In genomic region chr12:20212658-20213387, GRCh38 we compare ENCODE assay signal across 9 cellular contexts.
DNase-seq lines count a peak whose midpoint lies in the region; TF ChIP-seq lines count a peak whose summit lies in the region.
"Had no signal": no experiment of that assay in that cellular context is flagged by ENCODE, and none has a peak within 500 bp of the region (broad histone marks: within the 10 kb centered on the region; RNA-seq: fewer than 3 reads in every experiment).

No MANE protein-coding gene starts in this region.

- H3K4me1 ChIP-seq in skeletal muscle tissue (ENCODE audit: control insufficient read depth in 3 of 3, insufficient read depth in 3 of 3, low read length in 3 of 3): peaks cover 5 to 11% (median 8%) of the 10 kb centered on the region in 3 donors

- no peaks in the 10 kb centered on the region for H3K27me3 ChIP-seq in skeletal muscle tissue (ENCODE audit: control insufficient read depth in 3 of 3, insufficient read depth in 3 of 3, low read length in 3 of 3)

- H3K9me3 Mint-ChIP-seq in T-helper 2 cell treated with Interferon-gamma antibody and Interleukin-4, amounts not matched to agents 5 μg/mL and 100 μg/mL, for 36 hours: no peaks in the 10 kb centered on the region

- H3K36me3 Mint-ChIP-seq in T-helper 2 cell treated with Interferon-gamma antibody and Interleukin-4, amounts not matched to agents 5 μg/mL and 100 μg/mL, for 36 hours (ENCODE audit: low read depth): no peaks in the 10 kb centered on the region
- H3K36me3 Mint-ChIP-seq: memory B cell had no signal

- H3K4me3 ChIP-seq in cardiac fibroblast (replicated peaks in 1 of 2; ENCODE audit: low read depth in 2 of 2, low read length in 2 of 2) (no peak overlapping the region), skeletal muscle tissue (ENCODE audit: low read length in 3 of 3) (peak overlapping the region; percentile 22 to 44 (median 24))

- no peaks in the 10 kb centered on the region for H3K4me1 Mint-ChIP-seq in T-helper 2 cell treated with Interferon-gamma antibody and Interleukin-4, amounts not matched to agents 5 μg/mL and 100 μg/mL, for 36 hours (ENCODE audit: low read depth)
- H3K4me1 Mint-ChIP-seq: memory B cell had no signal

- no peaks in the 10 kb centered on the region for H3K27me3 Mint-ChIP-seq in T-helper 2 cell treated with Interferon-gamma antibody and Interleukin-4, amounts not matched to agents 5 μg/mL and 100 μg/mL, for 36 hours (ENCODE audit: low read depth)
- H3K27me3 Mint-ChIP-seq: memory B cell had no signal

- H3K9me3 ChIP-seq in skeletal muscle tissue (ENCODE audit: control insufficient read depth in 3 of 3, low read length in 3 of 3): no peaks in the 10 kb centered on the region

- H3K36me3 ChIP-seq in skeletal muscle tissue (ENCODE audit: control insufficient read depth in 3 of 3, insufficient read depth in 3 of 3, low read length in 3 of 3): no peaks in the 10 kb centered on the region

- peak overlapping the region; percentile 31 for H3K27ac ChIP-seq in skeletal muscle tissue (ENCODE audit: low read depth, low read length)

- TF ChIP-seq CTCF in cardiac fibroblast (IDR thresholded peaks at IDR 0.05; ENCODE audit: low read depth, low read length): no peak

- DNase-seq in DMS53 treated with DMSO at 0.1 percent for 48 hours (lab: John Stamatoyannopoulos, UW; ENCODE audit: unreplicated experiment) (peak; percentile 97), NCI-H2081 (lab: John Stamatoyannopoulos, UW) (peak; percentile 54 to 68), cardiac fibroblast (ENCODE audit: low read depth in 2 of 2) (peak; percentile 99), iPS-NIHi7 (ENCODE audit: extremely low spot score) (peak; percentile 80), GM19238 (ENCODE audit: insufficient read length, low spot score) (no peak)
- no peak for DNase-seq in T-helper 2 cell treated with Interferon-gamma antibody and Interleukin-4, amounts not matched to agents 5 μg/mL and 100 μg/mL, for 36 hours (ENCODE audit: low spot score)
- DNase-seq in effector CD4-positive, alpha-beta T cell: no peak

- H3K9ac ChIP-seq in skeletal muscle tissue (ENCODE audit: low read depth in 1 of 3, low read length in 3 of 3): no peak overlapping the region

- no peak overlapping the region for H3K4me3 Mint-ChIP-seq in T-helper 2 cell treated with Interferon-gamma antibody and Interleukin-4, amounts not matched to agents 5 μg/mL and 100 μg/mL, for 36 hours
- H3K4me3 Mint-ChIP-seq: memory B cell had no signal

- no peak overlapping the region for H3K27ac Mint-ChIP-seq in T-helper 2 cell treated with Interferon-gamma antibody and Interleukin-4, amounts not matched to agents 5 μg/mL and 100 μg/mL, for 36 hours
- H3K27ac Mint-ChIP-seq: memory B cell had no signal

Comparison
In these comparisons a context has a peak if more than half of its experiments do, and no peak if none do; other contexts are left out.
1. DNase-seq: peak in DMS53 treated with DMSO at 0.1 percent for 48 hours (single experiment), NCI-H2081 (2 of 2), cardiac fibroblast (2 of 2) and iPS-NIHi7 (single experiment); none in T-helper 2 cell treated with Interferon-gamma antibody and Interleukin-4, amounts not matched to agents 5 μg/mL and 100 μg/mL, for 36 hours (single experiment), effector CD4-positive, alpha-beta T cell (single experiment) and GM19238 (single experiment).
2. H3K4me3 ChIP-seq: peak in skeletal muscle tissue (3 of 3); none in cardiac fibroblast (0 of 2).